In genomic region chr1:112704908-112705627, GRCh38 we compare ENCODE assay signal across 1 cellular context.
A peak's percentile ranks its signal among the peaks of the same experiment; 100 is the strongest.
TF ChIP-seq lines count a peak whose summit lies in the region.

No MANE protein-coding gene starts in this region.

TF ChIP-seq in HepG2, 621 proteins besides CTCF, POLR2A, EP300 and RAD21 (continued from another document and continues in another):
- TF ChIP-seq ZNF574 (CRISPR knock-in tag; IDR thresholded peaks at IDR 0.05) (no peak), SUZ12 (IDR thresholded peaks at IDR 0.05; ENCODE audit: low read depth, low read length) (no peak), ZNF263 (CRISPR knock-in tag; IDR thresholded peaks at IDR 0.05) (peak; percentile 26; the same call in 1 of the 2 replicates), ZNF230 (CRISPR knock-in tag; IDR thresholded peaks at IDR 0.05) (0 out of 2 replicates have a peak, but pooled peaks have one; percentile 34), ZNF563 (CRISPR knock-in tag; IDR thresholded peaks at IDR 0.05) (no peak), MTERF4 (CRISPR knock-in tag; IDR thresholded peaks at IDR 0.05) (no peak), GMEB1 (CRISPR knock-in tag; IDR thresholded peaks at IDR 0.05; ENCODE audit: borderline replicate concordance) (0 out of 2 replicates have a peak, but pooled peaks have one; percentile 41), KIAA2018 (CRISPR knock-in tag; IDR thresholded peaks at IDR 0.05; ENCODE audit: borderline replicate concordance) (no peak), NPAS2 (CRISPR knock-in tag; IDR thresholded peaks at IDR 0.05; ENCODE audit: borderline replicate concordance) (no peak), YEATS4 (CRISPR knock-in tag; IDR thresholded peaks at IDR 0.05; ENCODE audit: borderline replicate concordance) (0 out of 2 replicates have a peak, but pooled peaks have one; percentile 43), ZNF883 (CRISPR knock-in tag; IDR thresholded peaks at IDR 0.05; ENCODE audit: not compliant biosample characterization) (peak; percentile 81), TBX3 (IDR thresholded peaks at IDR 0.05; ENCODE audit: borderline replicate concordance) (peak; percentile 29; the same call in 1 of the 2 replicates), HNRNPLL (IDR thresholded peaks at IDR 0.05; ENCODE audit: low read depth, low read length, poor library complexity, severe bottlenecking) (no peak), HNF4G (IDR thresholded peaks at IDR 0.05; ENCODE audit: borderline replicate concordance, low read depth, low read length) (peak; percentile 71; the same call in 1 of the 2 replicates), HNF4G (CRISPR knock-in tag; IDR thresholded peaks at IDR 0.05; ENCODE audit: borderline replicate concordance, low read depth) (peak; percentile 57; the same call in 1 of the 2 replicates), ZNF431 (CRISPR knock-in tag; IDR thresholded peaks at IDR 0.05; ENCODE audit: borderline replicate concordance, low read depth) (no peak), SIN3B (IDR thresholded peaks at IDR 0.05; ENCODE audit: low read length) (no peak), EZH2 (conservative IDR thresholded peaks at IDR 0.05; ENCODE audit: low read depth, low read length) (no peak), BRCA1 (CRISPR knock-in tag; IDR thresholded peaks at IDR 0.05) (no peak), IRF2 (CRISPR knock-in tag; IDR thresholded peaks at IDR 0.05) (0 out of 2 replicates have a peak, but pooled peaks have one; percentile 13), CENPBD1 (CRISPR knock-in tag; IDR thresholded peaks at IDR 0.05; ENCODE audit: borderline replicate concordance, low read depth) (no peak), ZNF710 (CRISPR knock-in tag; IDR thresholded peaks at IDR 0.05; ENCODE audit: borderline replicate concordance) (0 out of 2 replicates have a peak, but pooled peaks have one; percentile 34), ZNF580 (CRISPR knock-in tag; IDR thresholded peaks at IDR 0.05; ENCODE audit: borderline replicate concordance, low read depth) (no peak), ZNF746 (CRISPR knock-in tag; IDR thresholded peaks at IDR 0.05) (peak; percentile 70), ZNF547 (CRISPR knock-in tag; IDR thresholded peaks at IDR 0.05) (peak; percentile 71; the same call in 1 of the 2 replicates), ZNF704 (CRISPR knock-in tag; IDR thresholded peaks at IDR 0.05; ENCODE audit: borderline replicate concordance) (no peak), ZNF609 (CRISPR knock-in tag; IDR thresholded peaks at IDR 0.05; ENCODE audit: borderline replicate concordance) (peak; percentile 53; the same call in 1 of the 2 replicates), SRF (IDR thresholded peaks at IDR 0.05; ENCODE audit: low read depth, low read length) (no peak)
